ENCODE assay signal across 8 cellular contexts in genomic region chr18:76687271-76688006, GRCh38.
A peak's percentile ranks its signal among the peaks of the same experiment; 100 is the strongest.
DNase-seq lines count a peak whose midpoint lies in the region; ATAC-seq and TF ChIP-seq lines count a peak whose summit lies in the region.

No MANE protein-coding gene starts in this region.

- RAD21 ChIA-PET in HCT116 (lab: Charles Lee; ENCODE audit: low non-redundant PET in 1 of 2, low total read pairs in 2 of 2, uncharacterized antibody in 2 of 2, unreplicated experiment in 2 of 2), result interaction anchor here (0.6 to 1.2 kb wide), 2 partner anchors 289 kb away, joined by 3 to 5 read pairs; no protein-coding TSS in a partner anchor

- BruUV-seq in HCT116 (replicated peaks; lab: Mats Ljungman, UMichigan), result no TSS peak

- POLR2A ChIA-PET in HCT116 (lab: Charles Lee), result no interaction called here

- H3K27ac ChIP-seq in HCT116 (ENCODE audit: low read depth, low read length) (no peak overlapping the region), RWPE2 (ENCODE audit: poor library complexity, severe bottlenecking) (peak overlapping the region; percentile 41), dorsolateral prefrontal cortex (peak overlapping the region in 2 of 59 donors; percentile 6 to 37)

- DNase-seq in HCT116 (ENCODE audit: low read depth, low spot score) (no peak), RWPE2 (ENCODE audit: low spot score) (no peak), iris pigment epithelial cell (ENCODE audit: low read depth) (peak; percentile 61), NCI-H2171 treated with DMSO at 0.1 percent for 48 hours (lab: John Stamatoyannopoulos, UW) (no peak), NCI-H526 (lab: John Stamatoyannopoulos, UW) (no peak), dorsolateral prefrontal cortex (no peak)

- peak overlapping the region; percentile 47; the same call in 1 of the 2 replicates for H3K4me2 ChIP-seq in HCT116 (ENCODE audit: low read length)

- no peaks in the 10 kb centered on the region for H3K79me2 ChIP-seq in HCT116 (ENCODE audit: insufficient read depth, low read length)

- CTCF ChIA-PET in HCT116 (lab: Charles Lee), result interaction anchor here (0.6 to 2.3 kb wide), 5 partner anchors 29 to 290 kb away, joined by 3 to 15 read pairs (median 4); no protein-coding TSS in a partner anchor

- ATAC-seq in GM18498 (IDR thresholded peaks at IDR 0.05; ENCODE audit: unreplicated experiment) (peak; percentile 43), HCT116 (no peak), RWPE2 (ENCODE audit: low read depth) (peak; percentile 76), GM19324 (IDR thresholded peaks at IDR 0.05; ENCODE audit: low FRiP score, unreplicated experiment) (no peak)

- TF ChIP-seq POLR2A in HCT116 (IDR thresholded peaks at IDR 0.05; ENCODE audit: borderline replicate concordance, extremely low read depth, insufficient read depth, insufficient read length), result no peak

- H3K9me3 ChIP-seq in HCT116 (ENCODE audit: control insufficient read depth in 1 of 2, insufficient read depth in 1 of 2, low read depth in 1 of 2, low read length in 2 of 2) (no peaks in the 10 kb centered on the region), RWPE2 (ENCODE audit: severe bottlenecking) (no peaks in the 10 kb centered on the region)

- intact Hi-C loops in HCT116 (cut with micrococcal nuclease) (no loop called here), dorsolateral prefrontal cortex (cut with DNase I) (loop anchor here (5.0 kb wide), 2 partner anchors 280 to 290 kb away; no protein-coding TSS in a partner anchor)

- H3K36me3 ChIP-seq in HCT116 (ENCODE audit: control insufficient read depth in 1 of 2, insufficient read depth in 2 of 2, low read length in 2 of 2) (no peaks in the 10 kb centered on the region), RWPE2 (ENCODE audit: low read depth) (no peaks in the 10 kb centered on the region)

- peak overlapping the region; percentile 96 for H2AFZ ChIP-seq in HCT116 (ENCODE audit: low read depth, low read length, poor library complexity, severe bottlenecking)

- H3K4me3 ChIP-seq in HCT116 (replicated peaks in 1 of 2; ENCODE audit: low read depth in 1 of 2, low read length in 2 of 2) (no peak overlapping the region), RWPE2 (ENCODE audit: severe bottlenecking) (no peak overlapping the region), dorsolateral prefrontal cortex (no peak overlapping the region)

- H3K27me3 ChIP-seq in HCT116 (ENCODE audit: insufficient read depth, low read length) (peaks cover 17% of the 10 kb centered on the region), RWPE2 (ENCODE audit: insufficient read depth, poor library complexity, severe bottlenecking) (no peaks in the 10 kb centered on the region), dorsolateral prefrontal cortex (peaks cover 0 to 39% (median 0%) of the 10 kb centered on the region in 45 donors)

- H3K9me2 ChIP-seq in HCT116 (ENCODE audit: insufficient read depth), result no peaks in the 10 kb centered on the region

- H4K20me1 ChIP-seq in HCT116 (ENCODE audit: insufficient read depth), result no peaks in the 10 kb centered on the region

- H3K9ac ChIP-seq in HCT116 (ENCODE audit: low read length), result no peak overlapping the region

- TF ChIP-seq CTCF in HCT116 (IDR thresholded peaks at IDR 0.05 in 2 of 3, conservative IDR thresholded peaks at IDR 0.05 in 1 of 3; ENCODE audit: borderline replicate concordance in 1 of 3, insufficient read depth in 1 of 3, low read depth in 2 of 3, low read length in 2 of 3) (no peak), RWPE2 (IDR thresholded peaks at IDR 0.05; ENCODE audit: poor library complexity, severe bottlenecking) (no peak), dorsolateral prefrontal cortex (IDR thresholded peaks at IDR 0.05 in 54 of 56, conservative IDR thresholded peaks at IDR 0.05 in 2 of 56; ENCODE audit: low read depth in 1 of 56, partially characterized antibody in 56 of 56) (no peak)

- H3K4me1 ChIP-seq in HCT116 (ENCODE audit: control insufficient read depth in 1 of 2, insufficient read depth in 2 of 2, low read length in 2 of 2) (peaks cover 2 to 6% of the 10 kb centered on the region in 2 experiments; a peak in 2 of 4 replicates), RWPE2 (ENCODE audit: insufficient read depth, poor library complexity, severe bottlenecking) (peaks cover 13% of the 10 kb centered on the region)

- no peak for TF ChIP-seq RAD21 in HCT116 (IDR thresholded peaks at IDR 0.05; ENCODE audit: low read depth)

TF ChIP-seq in HCT116, 20 proteins besides CTCF, POLR2A, EP300 and RAD21:
- TF ChIP-seq FOSL1 (IDR thresholded peaks at IDR 0.05; ENCODE audit: low read depth) (no peak), REST (IDR thresholded peaks at IDR 0.05; ENCODE audit: low read depth) (no peak), EZH2phosphoT487 (IDR thresholded peaks at IDR 0.05; ENCODE audit: borderline replicate concordance) (no peak), CEBPB (IDR thresholded peaks at IDR 0.05; ENCODE audit: low read depth) (no peak), SIN3A (IDR thresholded peaks at IDR 0.05; ENCODE audit: low read depth) (no peak)

Comparison
In these comparisons a context has a peak if more than half of its experiments do, and no peak if none do; other contexts are left out.
1. ATAC-seq: peak in GM18498 (single experiment) and RWPE2 (single experiment); none in HCT116 (single experiment) and GM19324 (single experiment).